In genomic region chr5:147935032-147935431, GRCh38 we compare ENCODE assay signal across 7 cellular contexts. TPM values are rescaled to one million over a fixed set of nuclear protein-coding genes. Genes with fewer than 3 reads are reported as not detected.
DNase-seq lines count a peak whose midpoint lies in the region; ATAC-seq, FAIRE-seq and TF ChIP-seq lines count a peak whose summit lies in the region.

No MANE protein-coding gene starts in this region.

- H3K27me3 Mint-ChIP-seq in HFFc6 (ENCODE audit: insufficient read depth) (no peaks in the 10 kb centered on the region), nephron (ENCODE audit: low read depth) (peaks cover 4% of the 10 kb centered on the region)

- 8% methylated on average over 3 of the region's 3 CpGs; no CpG with 5 or more reads in 1 of the 2 experiments for WGBS in H1 (ENCODE audit: extremely low coverage in 1 of 2, insufficient coverage in 1 of 2, insufficient read length in 1 of 2, insufficient replicate concordance in 2 of 2, low coverage in 1 of 2, low lambda C conversion rate in 2 of 2, missing lambda C conversion rate in 1 of 2), 2 experiments

- no peak overlapping the region for H3K23ac ChIP-seq in H1 (ENCODE audit: insufficient read length)

- no peak for ATAC-seq in HG03457 (IDR thresholded peaks at IDR 0.05; ENCODE audit: unreplicated experiment)

- H3K36me3 ChIP-seq in H1 (ENCODE audit: control insufficient read depth in 2 of 4, insufficient read depth in 4 of 4, low read length in 3 of 4) = no peaks in the 10 kb centered on the region

- no peak overlapping the region for H3K14ac ChIP-seq in H1 (ENCODE audit: insufficient read length)

- H3K4me2 ChIP-seq in H1 (ENCODE audit: insufficient read depth in 1 of 2, low read depth in 2 of 2, low read length in 2 of 2) = no peak overlapping the region

- no peak overlapping the region for H3K4ac ChIP-seq in H1 (replicated peaks; ENCODE audit: insufficient read length, low read depth, low read length)

- no peak overlapping the region for H2AFZ ChIP-seq in H1 (ENCODE audit: low read length)

- no peaks in the 10 kb centered on the region for H3K9me3 ChIP-seq in H1 (ENCODE audit: insufficient read depth in 2 of 2, low read depth in 1 of 2, low read length in 1 of 2)

- no peak for TF ChIP-seq POLR2A in H1 (IDR thresholded peaks at IDR 0.05; ENCODE audit: control extremely low read depth in 1 of 2, low read depth in 2 of 2, low read length in 2 of 2)

- no peak overlapping the region for H4K5ac ChIP-seq in H1 (ENCODE audit: insufficient read length, low read depth, low read length)

- H3K36me3 Mint-ChIP-seq in HFFc6 (ENCODE audit: low read depth) = no peaks in the 10 kb centered on the region
- H3K36me3 Mint-ChIP-seq in nephron (ENCODE audit: low read depth) = no peaks in the 10 kb centered on the region

- peak; percentile 91 to 94 for TF ChIP-seq RAD21 in H1 (IDR thresholded peaks at IDR 0.05 in 1 of 2, conservative IDR thresholded peaks at IDR 0.05 in 1 of 2; ENCODE audit: low read depth in 2 of 2, low read length in 2 of 2)

- no peak overlapping the region for H3K18ac ChIP-seq in H1 (ENCODE audit: extremely low read depth, low read length)

- H3K27ac Mint-ChIP-seq in HFFc6 (no peak overlapping the region), nephron (no peak overlapping the region)

- H2BK120ac ChIP-seq in H1 (replicated peaks; ENCODE audit: low read depth, low read length) = no peak overlapping the region

- H2BK12ac ChIP-seq in H1 (ENCODE audit: low read depth, low read length) = no peak overlapping the region

- POLR2A ChIA-PET in H1 (lab: Charles Lee; ENCODE audit: partially characterized antibody) = interaction anchor here (0.6 to 17.1 kb wide), 6 partner anchors 42 to 1079 kb away, joined by 3 to 249 read pairs (median 4); no protein-coding TSS in a partner anchor

- no peaks in the 10 kb centered on the region for H3K23me2 ChIP-seq in H1 (ENCODE audit: low read depth, low read length)

- CTCF ChIA-PET in H1 (lab: Charles Lee; ENCODE audit: partially characterized antibody) = interaction anchor here (0.6 to 10.7 kb wide), 18 partner anchors 11 to 486 kb away, joined by 3 to 163 read pairs (median 6); partner anchors contain the start of gene SCGB3A2

- no peaks in the 10 kb centered on the region for H3K4me1 ChIP-seq in H1 (replicated peaks in 1 of 4; ENCODE audit: control insufficient read depth in 3 of 4, insufficient read depth in 4 of 4, low read length in 3 of 4)

- no peak overlapping the region for H3K56ac ChIP-seq in H1 (replicated peaks; ENCODE audit: insufficient read length, low read depth, low read length)

- no peak overlapping the region for H3K27ac ChIP-seq in H1 (ENCODE audit: low read depth, low read length)

- no peak overlapping the region for H2AK5ac ChIP-seq in H1 (ENCODE audit: low read depth, low read length)

- FAIRE-seq in H1 (lab: Jason Lieb, UNC) = peak; percentile 74

- H2BK20ac ChIP-seq in H1 (ENCODE audit: low read length) = no peak overlapping the region

- no peak overlapping the region for H4K8ac ChIP-seq in H1 (ENCODE audit: extremely low read depth, insufficient read depth, low read length)

- H3K9ac ChIP-seq in H1 (replicated peaks in 1 of 4; ENCODE audit: extremely low read depth in 1 of 4, low read depth in 3 of 4, low read length in 3 of 4) = no peak overlapping the region

- H3K27me3 ChIP-seq in H1 (replicated peaks in 1 of 4; ENCODE audit: control insufficient read depth in 3 of 4, extremely low read depth in 1 of 4, insufficient read depth in 3 of 4, low read length in 3 of 4) = no peaks in the 10 kb centered on the region

- H4K91ac ChIP-seq in H1 (replicated peaks; ENCODE audit: insufficient read length, low read length) = no peak overlapping the region

- no peaks in the 10 kb centered on the region for H3K79me2 ChIP-seq in H1 (ENCODE audit: control insufficient read depth in 1 of 2, insufficient read depth in 2 of 2, low read length in 2 of 2)

- H3K4me1 Mint-ChIP-seq in HFFc6 (ENCODE audit: low read depth) = no peaks in the 10 kb centered on the region
- no peaks in the 10 kb centered on the region for H3K4me1 Mint-ChIP-seq in nephron

- no peak overlapping the region for H2BK15ac ChIP-seq in H1 (ENCODE audit: low read length)

- H3K4me3 ChIP-seq in H1 (ENCODE audit: extremely low read depth in 1 of 4, insufficient read depth in 2 of 4, low read depth in 3 of 4, low read length in 4 of 4) = no peak overlapping the region

- peak; percentile 39; the same call in 1 of the 2 replicates for TF ChIP-seq CTCF in HFFc6 (IDR thresholded peaks at IDR 0.05)
- TF ChIP-seq CTCF in H1 (IDR thresholded peaks at IDR 0.05; ENCODE audit: control extremely low read depth in 1 of 3, insufficient read depth in 1 of 3, low read depth in 1 of 3, low read length in 3 of 3) = peak in 2 of 3 experiments; percentile 62 to 66; a peak in 3 of 4 replicates
- peak; percentile 40 to 50 (median 50) for TF ChIP-seq CTCF in nephron (IDR thresholded peaks at IDR 0.05; ENCODE audit: unreplicated experiment in 3 of 3)

- H2BK5ac ChIP-seq in H1 (ENCODE audit: low read depth, low read length) = no peak overlapping the region

- TF ChIP-seq EP300 in H1 (IDR thresholded peaks at IDR 0.05; ENCODE audit: borderline replicate concordance in 1 of 2, low read depth in 2 of 2, low read length in 2 of 2) = no peak

- no peaks in the 10 kb centered on the region for H4K20me1 ChIP-seq in H1 (replicated peaks in 1 of 2; ENCODE audit: control insufficient read depth in 1 of 2, insufficient read depth in 2 of 2, low read length in 2 of 2)

- 0 out of 2 replicates have a peak, but pooled peaks cover 3% of the 10 kb centered on the region for H3K9me3 Mint-ChIP-seq in HFFc6
- no peaks in the 10 kb centered on the region for H3K9me3 Mint-ChIP-seq in nephron

- DNase-seq in HFFc6 = no peak
- DNase-seq in NCI-H774 (lab: John Stamatoyannopoulos, UW) = peak; percentile 21
- DNase-seq in H1 (ENCODE audit: low read depth in 1 of 2, low spot score in 2 of 2) = peak in 1 of 2 experiments; percentile 15
- DNase-seq in islet precursor cell = no peak
- no peak for DNase-seq in NCI-H187 treated with DMSO at 0.1 percent for 48 hours (lab: John Stamatoyannopoulos, UW)

- H3K79me1 ChIP-seq in H1 (ENCODE audit: low read depth, low read length) = no peaks in the 10 kb centered on the region

- H3K4me3 Mint-ChIP-seq in HFFc6 = no peak overlapping the region
- no peak overlapping the region for H3K4me3 Mint-ChIP-seq in nephron

TF ChIP-seq in H1, 55 proteins besides CTCF, POLR2A, EP300 and RAD21:
- TF ChIP-seq CEBPB (IDR thresholded peaks at IDR 0.05; ENCODE audit: low read depth, low read length) (peak; percentile 99), GABPA (IDR thresholded peaks at IDR 0.05; ENCODE audit: borderline replicate concordance, insufficient read depth, low read length) (no peak), SUZ12 (IDR thresholded peaks at IDR 0.05; ENCODE audit: low read length) (no peak), JUND (IDR thresholded peaks at IDR 0.05; ENCODE audit: low read length) (0 out of 2 replicates have a peak, but pooled peaks have one; percentile 11), YY1 (IDR thresholded peaks at IDR 0.05; ENCODE audit: low read depth, low read length) (peak; percentile 34; the same call in 1 of the 2 replicates), POU5F1 (IDR thresholded peaks at IDR 0.05; ENCODE audit: low read depth, low read length) (no peak)

RNA-seq across cellular contexts. Expression of gene C5orf46, which starts 28.7 kb away (rescaled TPM):
- not detected for total RNA-seq in HFFc6 (2021; fragmentation: NEBNext Ultra II Directional; extraction: Animal tissue kit (Norgen Biotek cat#: 25700))
- not detected in 2 replicates for total RNA-seq in H1 (2021; fragmentation: NEBNext Ultra II Directional; extraction: Animal tissue kit (Norgen Biotek cat#: 25700))
- polyA plus RNA-seq in H1 (2011; rRNA removed) = not detected in 2 replicates
- not detected for polyA plus RNA-seq in H1 (2011; cell fraction: cytosol; rRNA removed)
- polyA plus RNA-seq in H1 (2011; cell fraction: nucleus; rRNA removed) = not detected
- 0.60 to 2.5 TPM (median 0.88 TPM) in 4 replicates for polyA plus RNA-seq in H1 (2012, experiment 1 of 2)
- not detected for polyA plus RNA-seq in H1 (2012, experiment 2 of 2)
- polyA plus RNA-seq in H1 (2013, experiment 1 of 2) = not detected
- polyA plus RNA-seq in H1 (2013, experiment 2 of 2) = not detected
- polyA minus RNA-seq in H1 (2011; rRNA and poly(A)+ RNA removed) = not detected in 2 replicates
- polyA minus RNA-seq in H1 (2011; cell fraction: cytosol; rRNA and poly(A)+ RNA removed) = not detected
- not detected for polyA minus RNA-seq in H1 (2011; cell fraction: nucleus; rRNA and poly(A)+ RNA removed)

RNA-seq across cellular contexts. Expression of gene SCGB3A2, which starts 56.5 kb away (rescaled TPM):
- not detected for total RNA-seq in HFFc6 (2021; fragmentation: NEBNext Ultra II Directional; extraction: Animal tissue kit (Norgen Biotek cat#: 25700))
- 63.6 and 74.3 TPM in 2 replicates for total RNA-seq in H1 (2021; fragmentation: NEBNext Ultra II Directional; extraction: Animal tissue kit (Norgen Biotek cat#: 25700))
- 36.7 and 47.1 TPM in 2 replicates for polyA plus RNA-seq in H1 (2011; rRNA removed)
- polyA plus RNA-seq in H1 (2011; cell fraction: cytosol; rRNA removed) = 56.0 TPM
- 22.8 TPM for polyA plus RNA-seq in H1 (2011; cell fraction: nucleus; rRNA removed)
- 75.7 to 101 TPM (median 95.3 TPM) in 4 replicates for polyA plus RNA-seq in H1 (2012, experiment 1 of 2)
- polyA plus RNA-seq in H1 (2012, experiment 2 of 2) = 37.2 TPM
- polyA plus RNA-seq in H1 (2013, experiment 1 of 2) = 86.6 TPM
- 94.7 TPM for polyA plus RNA-seq in H1 (2013, experiment 2 of 2)
- polyA minus RNA-seq in H1 (2011; rRNA and poly(A)+ RNA removed) = 6.8 and 8.4 TPM in 2 replicates
- polyA minus RNA-seq in H1 (2011; cell fraction: cytosol; rRNA and poly(A)+ RNA removed) = 9.7 TPM
- polyA minus RNA-seq in H1 (2011; cell fraction: nucleus; rRNA and poly(A)+ RNA removed) = 18.5 TPM

Comparison
In these comparisons a context has a peak if more than half of its experiments do, and no peak if none do; other contexts are left out.
1. RNA of gene SCGB3A2, which starts 56.5 kb away (total RNA-seq): 63.6 to 74.3 TPM in H1; not detected in HFFc6; every median in the first group is over 10 times any median in the second.
2. Peak in every context shown above with its lines, with median percentiles within 50 percentile points of each other: CTCF ChIP-seq.